1 cellular context compared by ENCODE assay signal in genomic region chr17:43907425-43907981, GRCh38.
A peak's percentile ranks its signal among the peaks of the same experiment; 100 is the strongest.
TF ChIP-seq lines count a peak whose summit lies in the region.

MPP2 (minus strand) TSS chr17:43907536; CDS start chr17:43904460, 3,076 bp downstream.

TF ChIP-seq in WTC11, 78 proteins besides CTCF, POLR2A, EP300 and RAD21 (continued from another document):
- TF ChIP-seq PREB (CRISPR knock-in tag; IDR thresholded peaks at IDR 0.05; ENCODE audit: borderline replicate concordance) (no peak), ETV6 (CRISPR knock-in tag; IDR thresholded peaks at IDR 0.05) (no peak), ZNF423 (CRISPR knock-in tag; IDR thresholded peaks at IDR 0.05) (peak; percentile 71), FOXP4 (CRISPR knock-in tag; IDR thresholded peaks at IDR 0.05) (0 out of 2 replicates have a peak, but pooled peaks have one; percentile 44), PRDM15 (CRISPR knock-in tag; IDR thresholded peaks at IDR 0.05) (no peak), AR (CRISPR knock-in tag; IDR thresholded peaks at IDR 0.05) (no peak), ZSCAN18 (CRISPR knock-in tag; IDR thresholded peaks at IDR 0.05) (no peak), SOX15 (CRISPR knock-in tag; IDR thresholded peaks at IDR 0.05) (no peak)
